ENCODE assay signal across 17 cellular contexts in the genomic region with DNA sequence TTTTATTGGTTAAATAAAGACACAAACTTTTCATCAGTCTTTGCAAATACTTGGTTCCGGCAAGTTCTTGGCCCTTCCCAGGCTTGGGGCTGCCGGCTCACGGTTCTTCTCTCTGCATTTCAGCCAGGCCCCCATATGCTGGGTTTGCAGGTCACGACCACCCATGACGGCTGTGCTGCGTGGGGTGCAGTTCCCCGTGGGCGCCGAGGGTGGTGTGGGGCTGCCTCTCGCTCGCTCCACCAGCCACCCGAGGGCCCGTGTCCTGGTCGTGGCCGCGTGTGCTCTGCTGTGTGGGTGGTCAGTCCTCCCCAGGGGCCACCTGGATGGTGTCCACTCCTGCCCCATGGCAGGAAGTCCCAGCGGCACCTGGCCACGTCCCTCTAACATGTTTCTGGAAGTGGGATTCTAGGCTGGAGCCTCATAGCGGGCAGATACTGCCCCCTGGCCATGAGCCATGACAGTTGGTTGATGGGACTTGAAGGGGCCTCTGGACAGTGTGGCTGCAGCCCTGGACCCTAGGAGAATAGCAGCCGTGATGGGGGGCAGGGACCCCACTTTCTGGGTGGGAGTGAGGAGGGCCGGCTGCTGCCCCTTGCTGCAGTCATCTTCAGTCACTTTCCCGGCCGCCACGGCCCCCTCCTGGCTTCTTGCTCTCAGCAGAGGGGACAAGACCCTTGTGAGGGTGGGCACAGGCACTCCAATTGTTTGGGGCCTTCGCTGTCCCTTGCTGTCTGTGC. TPM values are rescaled to one million over a fixed set of nuclear protein-coding genes. Genes with fewer than 3 reads are reported as not detected.
DNase-seq lines count a peak whose midpoint lies in the region; ATAC-seq and TF ChIP-seq lines count a peak whose summit lies in the region.
"Had no signal": no experiment of that assay in that cellular context is flagged by ENCODE, and none has a peak within 500 bp of the region (broad histone marks: within the 10 kb centered on the region; RNA-seq: fewer than 3 reads in every experiment).

No MANE protein-coding gene starts in this region.

- H3K27ac Mint-ChIP-seq in MCF 10A (ENCODE audit: low read depth, unreplicated experiment) = no peak overlapping the region
- H3K27ac Mint-ChIP-seq in activated CD4-positive, alpha-beta memory T cell treated with anti-CD3 and anti-CD28 coated beads for 36 hours = no peak overlapping the region

- no peaks in the 10 kb centered on the region for H3K27me3 Mint-ChIP-seq in MCF 10A (ENCODE audit: insufficient read depth, unreplicated experiment)
- H3K27me3 Mint-ChIP-seq in activated CD4-positive, alpha-beta memory T cell treated with anti-CD3 and anti-CD28 coated beads for 36 hours = no peaks in the 10 kb centered on the region

- H3K9me3 Mint-ChIP-seq in MCF 10A (ENCODE audit: unreplicated experiment) = no peaks in the 10 kb centered on the region
- H3K9me3 Mint-ChIP-seq in activated CD4-positive, alpha-beta memory T cell treated with anti-CD3 and anti-CD28 coated beads for 36 hours = no peaks in the 10 kb centered on the region

- H3K36me3 ChIP-seq in breast epithelium = no peaks in the 10 kb centered on the region
- peaks cover 0 to 9% (median 0%) of the 10 kb centered on the region in 3 donors for H3K36me3 ChIP-seq in esophagus squamous epithelium
- H3K36me3 ChIP-seq in osteoblast (ENCODE audit: insufficient read depth, low read length) = peaks cover 7% of the 10 kb centered on the region
- H3K36me3 ChIP-seq in urinary bladder (ENCODE audit: insufficient read depth) = no peaks in the 10 kb centered on the region
- no peaks in the 10 kb centered on the region for H3K36me3 ChIP-seq in aorta (ENCODE audit: control insufficient read depth in 1 of 2, insufficient read depth in 2 of 2, low read length in 1 of 2)
- H3K36me3 ChIP-seq: pancreas had no signal

- 75 to 82% methylated on average over 14 to 16 of the region's 25 CpGs for WGBS in esophagus squamous epithelium, 2 donors
- WGBS in urinary bladder = 46% methylated on average over 25 of the region's 25 CpGs
- WGBS in aorta, 2 donors = 41 to 48% methylated on average over 25 of the region's 25 CpGs

- no peak for ATAC-seq in aorta (ENCODE audit: low FRiP score)
- ATAC-seq: pancreas had no signal

- peaks cover 9% of the 10 kb centered on the region for H3K36me3 Mint-ChIP-seq in MCF 10A (ENCODE audit: insufficient read depth, unreplicated experiment)
- peaks cover 8% of the 10 kb centered on the region for H3K36me3 Mint-ChIP-seq in activated CD4-positive, alpha-beta memory T cell treated with anti-CD3 and anti-CD28 coated beads for 36 hours

- H2AFZ ChIP-seq in osteoblast (ENCODE audit: low read length) = no peak overlapping the region

- DNase-seq in breast epithelium (ENCODE audit: low spot score in 2 of 2) (no peak), MCF 10A (ENCODE audit: unreplicated experiment) (no peak), esophagus squamous epithelium (lab: John Stamatoyannopoulos, UW) (no peak), osteoblast (ENCODE audit: insufficient read length, low spot score, missing footprints) (no peak), cerebellar nuclear complex (lab: John Stamatoyannopoulos, UW) (no peak), aorta (no peak)
- DNase-seq in activated CD4-positive, alpha-beta memory T cell treated with anti-CD3 and anti-CD28 coated beads for 36 hours = no peak
- DNase-seq: ACHN; activated CD4-positive, alpha-beta T cell treated with anti-CD3 and anti-CD28 coated beads for 48 hours; activated gamma-delta T cell treated with Interleukin-2 at 50 U/mL for 16 hours; DMS79 treated with DMSO at 0.1 percent for 48 hours; foreskin melanocyte; HCEC 1CT; NCI-H1417; stimulated activated CD4-positive, alpha-beta T cell treated with anti-CD3 and anti-CD28 coated beads, Interleukin-2, amount 100 ng/mL, for 48 hours had no signal

- H3K4me2 ChIP-seq in osteoblast (ENCODE audit: insufficient read depth, low read length) = no peak overlapping the region

- H3K4me1 ChIP-seq in breast epithelium (peaks cover 35 to 50% of the 10 kb centered on the region in 2 donors), esophagus squamous epithelium (peaks cover 68 to 100% (median 93%) of the 10 kb centered on the region in 3 donors), osteoblast (ENCODE audit: insufficient read depth, low read length) (peaks cover 59% of the 10 kb centered on the region), urinary bladder (ENCODE audit: insufficient read depth) (peaks cover 2% of the 10 kb centered on the region), aorta (ENCODE audit: control insufficient read depth in 1 of 2, insufficient read depth in 2 of 2, low read length in 2 of 2) (no peaks in the 10 kb centered on the region)

- TF ChIP-seq POLR2A in breast epithelium (IDR thresholded peaks at IDR 0.05) = no peak
- TF ChIP-seq POLR2A in esophagus squamous epithelium (IDR thresholded peaks at IDR 0.05) = no peak

- POLR2A ChIA-PET in MCF 10A (lab: Yijun Ruan, JAX) = no interaction called here
- POLR2A ChIA-PET in activated CD4-positive, alpha-beta memory T cell treated with anti-CD3 and anti-CD28 coated beads for 36 hours (lab: Charles Lee) = no interaction called here

- CTCF ChIA-PET in MCF 10A (lab: Yijun Ruan, JAX) = no interaction called here
- CTCF ChIA-PET in activated CD4-positive, alpha-beta memory T cell treated with anti-CD3 and anti-CD28 coated beads for 36 hours (lab: Charles Lee) = no interaction called here

- peaks cover 99% of the 10 kb centered on the region for H3K79me2 ChIP-seq in osteoblast (ENCODE audit: insufficient read depth, low read length)

- no TSS peak for BruUV-seq in MCF 10A (replicated peaks; lab: Mats Ljungman, UMichigan)

- peaks cover 89% of the 10 kb centered on the region for H4K20me1 ChIP-seq in osteoblast (ENCODE audit: insufficient read depth, low read length)

- H3K9me3 ChIP-seq in breast epithelium (no peaks in the 10 kb centered on the region), esophagus squamous epithelium (no peaks in the 10 kb centered on the region), osteoblast (ENCODE audit: low read depth, low read length) (peaks cover 2% of the 10 kb centered on the region), aorta (ENCODE audit: control insufficient read depth, low read length) (no peaks in the 10 kb centered on the region)
- H3K9me3 ChIP-seq: pancreas had no signal

- H3K4me3 ChIP-seq in breast epithelium (peak overlapping the region in 1 of 3 donors; percentile 20), esophagus squamous epithelium (peak overlapping the region in 1 of 4 donors; percentile 10), osteoblast (ENCODE audit: insufficient read depth, low read length) (no peak overlapping the region), urinary bladder (ENCODE audit: low read depth, low read length) (no peak overlapping the region), aorta (ENCODE audit: low read length in 2 of 2) (no peak overlapping the region)
- H3K4me3 ChIP-seq: pancreas had no signal

- H3K27me3 ChIP-seq in breast epithelium (no peaks in the 10 kb centered on the region), esophagus squamous epithelium (no peaks in the 10 kb centered on the region), osteoblast (ENCODE audit: insufficient read depth, low read length) (no peaks in the 10 kb centered on the region), aorta (ENCODE audit: control insufficient read depth in 1 of 2, insufficient read depth in 2 of 2, low read length in 1 of 2) (no peaks in the 10 kb centered on the region)
- H3K27me3 ChIP-seq: pancreas had no signal

- peaks cover 18% of the 10 kb centered on the region for H3K4me1 Mint-ChIP-seq in MCF 10A (ENCODE audit: insufficient read depth, unreplicated experiment)
- peaks cover 53% of the 10 kb centered on the region for H3K4me1 Mint-ChIP-seq in activated CD4-positive, alpha-beta memory T cell treated with anti-CD3 and anti-CD28 coated beads for 36 hours (ENCODE audit: low read depth)

- H3K4me3 Mint-ChIP-seq in MCF 10A (ENCODE audit: unreplicated experiment) = no peak overlapping the region
- H3K4me3 Mint-ChIP-seq in activated CD4-positive, alpha-beta memory T cell treated with anti-CD3 and anti-CD28 coated beads for 36 hours = no peak overlapping the region

- peak overlapping the region; percentile 49 to 86 for H3K27ac ChIP-seq in breast epithelium
- H3K27ac ChIP-seq in esophagus squamous epithelium = peak overlapping the region; percentile 23 to 74 (median 46)
- peak overlapping the region; percentile 53 for H3K27ac ChIP-seq in osteoblast (ENCODE audit: low read depth, low read length)
- H3K27ac ChIP-seq in urinary bladder (ENCODE audit: low read depth) = peak overlapping the region; percentile 26
- peak overlapping the region in 1 of 2 donors; percentile 18 for H3K27ac ChIP-seq in aorta (ENCODE audit: low read depth in 1 of 2, low read length in 2 of 2)

- intact Hi-C loops in breast epithelium (cut with DNase I; ENCODE audit: low total_unique reads) = no loop called here
- intact Hi-C loops in MCF 10A (cut with micrococcal nuclease) = no loop called here
- intact Hi-C loops in esophagus squamous epithelium (cut with DNase I) = no loop called here
- intact Hi-C loops in aorta (cut with DNase I) = no loop called here
- intact Hi-C loops in activated CD4-positive, alpha-beta memory T cell treated with anti-CD3 and anti-CD28 coated beads for 36 hours (cut with micrococcal nuclease) = no loop called here

- no peak for TF ChIP-seq CTCF in breast epithelium (IDR thresholded peaks at IDR 0.05)
- no peak for TF ChIP-seq CTCF in MCF 10A (IDR thresholded peaks at IDR 0.05; ENCODE audit: unreplicated experiment)
- TF ChIP-seq CTCF in esophagus squamous epithelium (IDR thresholded peaks at IDR 0.05) = no peak
- TF ChIP-seq CTCF in osteoblast (IDR thresholded peaks at IDR 0.05; ENCODE audit: extremely low read depth, low read depth, low read length) = no peak

RNA-seq across cellular contexts. Expression of gene SKI, which starts 46.3 kb away (rescaled TPM):
- 10 to 100 TPM; 22.1 to 33.8 (median 26.7) TPM for total RNA-seq in breast epithelium
- 42.7 and 53.7 TPM in 2 replicates for total RNA-seq in MCF 10A (2022)
- total RNA-seq in esophagus squamous epithelium = 10 to 100 TPM; 18.2 to 38.8 (median 25.2) TPM
- total RNA-seq in osteoblast = 48.9 TPM in 2 replicates
- 27.8 TPM for total RNA-seq in urinary bladder
- polyA plus RNA-seq in urinary bladder = 60.5 TPM
- total RNA-seq in aorta = 100 to 1,000 TPM; 114 to 129 TPM
- polyA plus RNA-seq in aorta = 10 to 100 TPM; 20.7 to 34.7 TPM
- 10 to 100 TPM; 28.3 to 28.9 TPM for total RNA-seq in activated CD4-positive, alpha-beta memory T cell treated with anti-CD3 and anti-CD28 coated beads for 36 hours
